Comparison of ENCODE assay signal across 8 cellular contexts in the genomic region with DNA sequence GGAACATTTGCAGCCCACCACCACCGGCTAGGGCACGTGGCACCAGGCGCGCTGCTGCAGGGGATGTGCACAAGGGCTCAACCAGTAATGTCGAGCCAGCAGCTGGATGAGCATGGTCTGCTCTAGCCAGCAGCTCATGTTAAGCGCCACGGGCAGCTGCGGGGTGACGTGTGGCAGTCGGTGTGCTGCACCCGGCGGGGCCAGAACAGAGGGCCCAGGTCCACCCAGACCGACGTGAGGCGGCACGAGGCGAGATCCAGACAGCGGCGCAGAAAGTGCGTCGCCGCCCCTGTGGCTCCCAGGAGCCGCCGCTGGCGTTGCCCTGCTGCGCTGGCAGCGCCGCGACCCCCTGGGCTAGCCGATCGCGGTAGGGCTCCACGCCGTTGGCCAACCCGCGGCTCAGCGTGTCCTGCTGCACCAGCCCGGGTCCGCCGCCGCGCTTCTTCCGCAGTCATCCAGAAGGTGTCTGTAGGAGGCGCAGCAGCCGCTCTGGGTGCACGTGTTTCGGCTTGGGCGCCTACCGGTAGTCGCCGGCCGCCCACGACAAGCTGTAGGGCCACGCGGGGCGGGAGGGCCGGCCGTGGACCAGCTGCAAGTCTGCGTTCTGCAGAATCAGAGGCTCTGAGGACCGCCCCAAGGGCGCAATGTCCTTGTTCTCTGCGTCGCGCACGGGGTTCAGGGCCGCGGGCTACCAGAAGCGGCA. TPM values are rescaled to one million over a fixed set of nuclear protein-coding genes. Genes with fewer than 3 reads are reported as not detected.
DNase-seq lines count a peak whose midpoint lies in the region; ATAC-seq and TF ChIP-seq lines count a peak whose summit lies in the region.

No MANE protein-coding gene starts in this region.

- H3K36me3 ChIP-seq in NT2/D1 (ENCODE audit: insufficient read depth, insufficient read length, low read length) = peaks cover 19% of the 10 kb centered on the region

- no peaks in the 10 kb centered on the region for H3K9me3 Mint-ChIP-seq in activated naive CD4-positive, alpha-beta T cell treated with anti-CD3 and anti-CD28 coated beads, Interleukin-2, amount 10 ng/mL, durations not matched to agents 7 days and 5 days

- DNase-seq in GM10248 (ENCODE audit: extremely low spot score) = peak; percentile 84
- no peak for DNase-seq in NT2/D1 (ENCODE audit: low read depth, low spot score)
- DNase-seq in activated naive CD4-positive, alpha-beta T cell treated with anti-CD3 and anti-CD28 coated beads, Interleukin-2, amount 10 ng/mL, durations not matched to agents 7 days and 5 days = peak; percentile 82
- DNase-seq in hepatic stellate cell (ENCODE audit: low spot score) = peak; percentile 81
- peak; percentile 76 for DNase-seq in sciatic nerve (ENCODE audit: low spot score)
- DNase-seq in NCI-H1048 (lab: John Stamatoyannopoulos, UW) = no peak

- H3K9me3 ChIP-seq in NT2/D1 (ENCODE audit: insufficient read depth, low read length) = no peaks in the 10 kb centered on the region

- peak overlapping the region; percentile 75 for H3K9ac ChIP-seq in NT2/D1 (ENCODE audit: insufficient read length, low read depth)

- H3K27me3 ChIP-seq in NT2/D1 (ENCODE audit: insufficient read depth, insufficient read length) = peaks cover 24% of the 10 kb centered on the region

- intact Hi-C loops in sciatic nerve (cut with DNase I) = loop anchor here (1.0 kb wide), 1 partner anchor 46 kb away; no protein-coding TSS in a partner anchor

- peaks cover 63% of the 10 kb centered on the region for H3K27me3 Mint-ChIP-seq in activated naive CD4-positive, alpha-beta T cell treated with anti-CD3 and anti-CD28 coated beads, Interleukin-2, amount 10 ng/mL, durations not matched to agents 7 days and 5 days

- TF ChIP-seq CTCF in GM10248 (IDR thresholded peaks at IDR 0.05; ENCODE audit: control extremely low read depth, extremely low read depth, low read depth, missing control alignments) = peak; percentile 42

- H3K36me3 Mint-ChIP-seq in activated naive CD4-positive, alpha-beta T cell treated with anti-CD3 and anti-CD28 coated beads, Interleukin-2, amount 10 ng/mL, durations not matched to agents 7 days and 5 days = no peaks in the 10 kb centered on the region

- peaks cover 18% of the 10 kb centered on the region for H3K4me1 Mint-ChIP-seq in activated naive CD4-positive, alpha-beta T cell treated with anti-CD3 and anti-CD28 coated beads, Interleukin-2, amount 10 ng/mL, durations not matched to agents 7 days and 5 days

- peak overlapping the region; percentile 37 for H3K4me3 ChIP-seq in NT2/D1 (ENCODE audit: insufficient read length, low read depth)

- H3K4me1 ChIP-seq in NT2/D1 (ENCODE audit: insufficient read depth, insufficient read length) = peaks cover 11% of the 10 kb centered on the region

- ATAC-seq in sciatic nerve = peak; percentile 53
- no peak for ATAC-seq in GM21423 (IDR thresholded peaks at IDR 0.05; ENCODE audit: unreplicated experiment)
- no peak for ATAC-seq in HG02763 (IDR thresholded peaks at IDR 0.05; ENCODE audit: unreplicated experiment)

- no peak overlapping the region for H3K27ac Mint-ChIP-seq in activated naive CD4-positive, alpha-beta T cell treated with anti-CD3 and anti-CD28 coated beads, Interleukin-2, amount 10 ng/mL, durations not matched to agents 7 days and 5 days

- POLR2A ChIA-PET in GM10248 (lab: Yijun Ruan, JAX) = interaction anchor here (1.3 kb wide), 1 partner anchor 12 kb away, joined by 4 read pairs; no protein-coding TSS in a partner anchor

- H3K4me3 Mint-ChIP-seq in activated naive CD4-positive, alpha-beta T cell treated with anti-CD3 and anti-CD28 coated beads, Interleukin-2, amount 10 ng/mL, durations not matched to agents 7 days and 5 days = peak overlapping the region; percentile 56

- CTCF ChIA-PET in GM10248 (lab: Yijun Ruan, JAX) = interaction anchor here (0.6 to 7.5 kb wide), 44 partner anchors 10 to 442 kb away, joined by 3 to 123 read pairs (median 4); partner anchors contain the start of genes ANKRD54, C22orf23, EIF3L and GCAT
- CTCF ChIA-PET in activated naive CD4-positive, alpha-beta T cell treated with anti-CD3 and anti-CD28 coated beads, Interleukin-2, amount 10 ng/mL, durations not matched to agents 7 days and 5 days (lab: Charles Lee) = interaction anchor here (0.6 to 5.2 kb wide), 15 partner anchors 9 to 313 kb away, joined by 3 to 98 read pairs (median 7); partner anchors contain the start of genes C22orf23, EIF3L, GCAT and POLR2F

RNA-seq across cellular contexts. Expression of gene GALR3, which starts 4.6 kb away (rescaled TPM):
- total RNA-seq in sciatic nerve = not detected

RNA-seq across cellular contexts. Expression of gene GCAT, which starts 10.8 kb away (rescaled TPM):
- 7.6 TPM for total RNA-seq in sciatic nerve

RNA-seq across cellular contexts. Expression of gene ANKRD54, which starts 25.6 kb away (rescaled TPM):
- 17.3 TPM for total RNA-seq in sciatic nerve

RNA-seq across cellular contexts. Expression of gene EIF3L, which starts 30.7 kb away (rescaled TPM):
- total RNA-seq in sciatic nerve = 315 TPM

Comparison
In these comparisons a context has a peak if more than half of its experiments do, and no peak if none do; other contexts are left out.
1. DNase-seq: peak in GM10248 (single experiment), activated naive CD4-positive, alpha-beta T cell treated with anti-CD3 and anti-CD28 coated beads, Interleukin-2, amount 10 ng/mL, durations not matched to agents 7 days and 5 days (single experiment), hepatic stellate cell (single experiment) and sciatic nerve (single experiment); none in NT2/D1 (single experiment) and NCI-H1048 (single experiment).